Comparison of ENCODE assay signal across 1 cellular context in genomic region chr11:60710482-60710881, GRCh38.
TF ChIP-seq lines count a peak whose summit lies in the region.

No MANE protein-coding gene starts in this region.

TF ChIP-seq in H1, 55 proteins besides CTCF, POLR2A, EP300 and RAD21 (continued from another document):
- TF ChIP-seq POLR2AphosphoS5 (IDR thresholded peaks at IDR 0.05; ENCODE audit: low read depth, low read length): no peak
TF ChIP-seq in H1: peak in this region for 1.
